ENCODE assay signal across 1 cellular context in the genomic region with DNA sequence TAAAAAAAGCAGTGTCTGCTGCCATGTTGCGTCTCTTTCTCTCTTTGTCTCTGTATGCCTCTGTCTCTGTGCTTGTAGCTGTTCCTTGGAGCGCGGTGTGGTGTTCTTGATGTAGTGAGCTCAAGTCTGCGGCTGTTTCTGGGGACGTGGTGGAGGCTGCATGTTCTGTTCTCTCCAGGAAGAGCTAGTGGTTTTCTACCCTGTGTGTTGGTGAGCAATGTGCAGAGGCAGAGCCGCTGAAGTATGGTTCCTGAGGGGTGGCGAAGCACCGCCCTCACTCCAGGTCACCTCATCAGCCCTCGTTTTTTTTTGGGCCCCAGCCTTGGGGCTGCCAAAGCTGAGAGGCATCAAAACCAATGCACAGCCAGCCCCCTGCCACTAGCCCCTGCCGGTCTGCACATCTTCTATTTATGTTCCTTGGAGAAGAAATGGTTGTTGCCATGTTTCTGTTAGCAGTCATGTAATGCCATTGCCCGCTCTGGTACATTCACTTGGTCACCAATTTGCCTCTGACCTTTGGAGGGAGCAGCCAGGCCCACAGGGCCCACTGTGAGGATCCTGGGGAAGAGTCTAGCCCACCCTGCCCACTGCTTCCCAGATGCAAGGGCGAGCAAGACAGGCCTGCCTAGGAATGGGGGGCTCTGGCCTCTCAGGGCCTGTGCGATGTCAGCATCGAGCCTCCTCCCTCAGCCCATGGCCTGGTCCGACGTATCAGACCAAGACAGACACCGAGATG.
TF ChIP-seq lines count a peak whose summit lies in the region.

No MANE protein-coding gene starts in this region.

TF ChIP-seq in HepG2, 621 proteins besides CTCF, POLR2A, EP300 and RAD21:
- TF ChIP-seq ZSCAN22 (CRISPR knock-in tag; IDR thresholded peaks at IDR 0.05) (no peak), TEAD3 (CRISPR knock-in tag; optimal IDR thresholded peaks at IDR 0.05; ENCODE audit: borderline replicate concordance) (no peak), RBM22 (optimal IDR thresholded peaks at IDR 0.05; ENCODE audit: low read length) (peak; percentile 88), ZSCAN21 (CRISPR knock-in tag; IDR thresholded peaks at IDR 0.05; ENCODE audit: borderline replicate concordance) (no peak), ZBTB38 (CRISPR knock-in tag; IDR thresholded peaks at IDR 0.05) (0 out of 2 replicates have a peak, but pooled peaks have one; percentile 12), ZNF205 (CRISPR knock-in tag; IDR thresholded peaks at IDR 0.05) (no peak), XBP1 (CRISPR knock-in tag; IDR thresholded peaks at IDR 0.05) (no peak), AGO2 (optimal IDR thresholded peaks at IDR 0.05; ENCODE audit: low read depth, low read length) (peak; percentile 86), RBFOX2 (IDR thresholded peaks at IDR 0.05; ENCODE audit: low read depth, low read length) (peak; percentile 39; the same call in 1 of the 2 replicates), HNRNPUL1 (IDR thresholded peaks at IDR 0.05; ENCODE audit: low read depth, low read length) (no peak), NR2F2 (IDR thresholded peaks at IDR 0.05; ENCODE audit: borderline replicate concordance, low read depth) (no peak), ZNF484 (CRISPR knock-in tag; IDR thresholded peaks at IDR 0.05; ENCODE audit: borderline replicate concordance, low read depth) (no peak), JARID2 (CRISPR knock-in tag; IDR thresholded peaks at IDR 0.05; ENCODE audit: insufficient replicate concordance) (no peak)
- TF ChIP-seq, protein P1, sequence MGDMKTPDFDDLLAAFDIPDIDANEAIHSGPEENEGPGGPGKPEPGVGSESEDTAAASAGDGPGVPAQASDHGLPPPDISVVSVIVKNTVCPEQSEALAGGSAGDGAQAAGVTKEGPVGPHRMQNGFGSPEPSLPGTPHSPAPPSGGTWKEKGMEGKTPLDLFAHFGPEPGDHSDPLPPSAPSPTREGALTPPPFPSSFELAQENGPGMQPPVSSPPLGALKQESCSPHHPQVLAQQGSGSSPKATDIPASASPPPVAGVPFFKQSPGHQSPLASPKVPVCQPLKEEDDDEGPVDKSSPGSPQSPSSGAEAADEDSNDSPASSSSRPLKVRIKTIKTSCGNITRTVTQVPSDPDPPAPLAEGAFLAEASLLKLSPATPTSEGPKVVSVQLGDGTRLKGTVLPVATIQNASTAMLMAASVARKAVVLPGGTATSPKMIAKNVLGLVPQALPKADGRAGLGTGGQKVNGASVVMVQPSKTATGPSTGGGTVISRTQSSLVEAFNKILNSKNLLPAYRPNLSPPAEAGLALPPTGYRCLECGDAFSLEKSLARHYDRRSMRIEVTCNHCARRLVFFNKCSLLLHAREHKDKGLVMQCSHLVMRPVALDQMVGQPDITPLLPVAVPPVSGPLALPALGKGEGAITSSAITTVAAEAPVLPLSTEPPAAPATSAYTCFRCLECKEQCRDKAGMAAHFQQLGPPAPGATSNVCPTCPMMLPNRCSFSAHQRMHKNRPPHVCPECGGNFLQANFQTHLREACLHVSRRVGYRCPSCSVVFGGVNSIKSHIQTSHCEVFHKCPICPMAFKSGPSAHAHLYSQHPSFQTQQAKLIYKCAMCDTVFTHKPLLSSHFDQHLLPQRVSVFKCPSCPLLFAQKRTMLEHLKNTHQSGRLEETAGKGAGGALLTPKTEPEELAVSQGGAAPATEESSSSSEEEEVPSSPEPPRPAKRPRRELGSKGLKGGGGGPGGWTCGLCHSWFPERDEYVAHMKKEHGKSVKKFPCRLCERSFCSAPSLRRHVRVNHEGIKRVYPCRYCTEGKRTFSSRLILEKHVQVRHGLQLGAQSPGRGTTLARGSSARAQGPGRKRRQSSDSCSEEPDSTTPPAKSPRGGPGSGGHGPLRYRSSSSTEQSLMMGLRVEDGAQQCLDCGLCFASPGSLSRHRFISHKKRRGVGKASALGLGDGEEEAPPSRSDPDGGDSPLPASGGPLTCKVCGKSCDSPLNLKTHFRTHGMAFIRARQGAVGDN (CRISPR knock-in tag; IDR thresholded peaks at IDR 0.05): 0 out of 2 replicates have a peak, but pooled peaks have one; percentile 19
- TF ChIP-seq, protein P2, sequence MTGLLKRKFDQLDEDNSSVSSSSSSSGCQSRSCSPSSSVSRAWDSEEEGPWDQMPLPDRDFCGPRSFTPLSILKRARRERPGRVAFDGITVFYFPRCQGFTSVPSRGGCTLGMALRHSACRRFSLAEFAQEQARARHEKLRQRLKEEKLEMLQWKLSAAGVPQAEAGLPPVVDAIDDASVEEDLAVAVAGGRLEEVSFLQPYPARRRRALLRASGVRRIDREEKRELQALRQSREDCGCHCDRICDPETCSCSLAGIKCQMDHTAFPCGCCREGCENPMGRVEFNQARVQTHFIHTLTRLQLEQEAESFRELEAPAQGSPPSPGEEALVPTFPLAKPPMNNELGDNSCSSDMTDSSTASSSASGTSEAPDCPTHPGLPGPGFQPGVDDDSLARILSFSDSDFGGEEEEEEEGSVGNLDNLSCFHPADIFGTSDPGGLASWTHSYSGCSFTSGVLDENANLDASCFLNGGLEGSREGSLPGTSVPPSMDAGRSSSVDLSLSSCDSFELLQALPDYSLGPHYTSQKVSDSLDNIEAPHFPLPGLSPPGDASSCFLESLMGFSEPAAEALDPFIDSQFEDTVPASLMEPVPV (CRISPR knock-in tag; IDR thresholded peaks at IDR 0.05): no peak
- TF ChIP-seq, protein P3, sequence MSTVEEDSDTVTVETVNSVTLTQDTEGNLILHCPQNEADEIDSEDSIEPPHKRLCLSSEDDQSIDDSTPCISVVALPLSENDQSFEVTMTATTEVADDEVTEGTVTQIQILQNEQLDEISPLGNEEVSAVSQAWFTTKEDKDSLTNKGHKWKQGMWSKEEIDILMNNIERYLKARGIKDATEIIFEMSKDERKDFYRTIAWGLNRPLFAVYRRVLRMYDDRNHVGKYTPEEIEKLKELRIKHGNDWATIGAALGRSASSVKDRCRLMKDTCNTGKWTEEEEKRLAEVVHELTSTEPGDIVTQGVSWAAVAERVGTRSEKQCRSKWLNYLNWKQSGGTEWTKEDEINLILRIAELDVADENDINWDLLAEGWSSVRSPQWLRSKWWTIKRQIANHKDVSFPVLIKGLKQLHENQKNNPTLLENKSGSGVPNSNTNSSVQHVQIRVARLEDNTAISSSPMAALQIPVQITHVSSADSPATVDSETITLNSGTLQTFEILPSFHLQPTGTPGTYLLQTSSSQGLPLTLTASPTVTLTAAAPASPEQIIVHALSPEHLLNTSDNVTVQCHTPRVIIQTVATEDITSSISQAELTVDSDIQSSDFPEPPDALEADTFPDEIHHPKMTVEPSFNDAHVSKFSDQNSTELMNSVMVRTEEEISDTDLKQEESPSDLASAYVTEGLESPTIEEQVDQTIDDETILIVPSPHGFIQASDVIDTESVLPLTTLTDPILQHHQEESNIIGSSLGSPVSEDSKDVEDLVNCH (CRISPR knock-in tag; IDR thresholded peaks at IDR 0.05): no peak
- TF ChIP-seq, protein P4, sequence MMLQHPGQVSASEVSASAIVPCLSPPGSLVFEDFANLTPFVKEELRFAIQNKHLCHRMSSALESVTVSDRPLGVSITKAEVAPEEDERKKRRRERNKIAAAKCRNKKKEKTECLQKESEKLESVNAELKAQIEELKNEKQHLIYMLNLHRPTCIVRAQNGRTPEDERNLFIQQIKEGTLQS (CRISPR knock-in tag; IDR thresholded peaks at IDR 0.05): no peak
